22 cellular contexts compared by ENCODE assay signal in the genomic region with DNA sequence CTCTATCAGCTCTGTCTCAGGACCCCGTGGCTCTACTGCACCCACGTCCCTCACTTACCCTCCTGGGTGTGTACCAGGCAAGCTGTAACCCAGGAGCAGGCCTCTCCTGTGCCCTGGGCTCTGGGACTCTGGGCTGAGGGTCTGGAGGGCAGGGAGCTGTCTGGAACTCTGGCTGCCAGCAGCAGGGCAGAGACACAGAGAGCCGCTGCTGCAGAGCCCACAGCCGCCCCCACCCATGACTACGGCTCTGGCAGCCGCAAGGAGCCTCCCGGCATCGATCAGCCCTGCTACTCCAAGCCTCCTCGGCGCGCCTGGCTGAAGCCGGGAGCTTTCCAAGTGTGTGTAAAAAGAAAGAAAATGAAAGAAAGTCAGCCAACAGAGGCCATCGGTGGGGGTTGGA.
"Had no signal": no experiment of that assay in that cellular context is flagged by ENCODE, and none has a peak within 500 bp of the region (broad histone marks: within the 10 kb centered on the region; RNA-seq: fewer than 3 reads in every experiment).

No MANE protein-coding gene starts in this region.

- H3K36me3 ChIP-seq: adrenal gland, heart right ventricle, left lung, right atrium auricular region, suprapubic skin had no signal

- DNase-seq: activated CD4-positive, alpha-beta T cell treated with anti-CD3 and anti-CD28 coated beads, Interleukin-2, amount 50 U/mL, for 48 hours; activated effector memory CD4-positive, alpha-beta T cell treated with Interleukin-2 at 50 U/mL for 16 hours; activated naive CD4-positive, alpha-beta T cell treated with anti-CD3 and anti-CD28 coated beads, Interleukin-2, amount 50 U/mL, for 16 hours; adrenal gland; central memory CD4-positive, alpha-beta T cell; cortex of kidney; effector CD8-positive, alpha-beta T cell; foreskin fibroblast; heart right ventricle; mammary epithelial cell; natural killer cell; stimulated activated CD4-positive, alpha-beta T cell treated with anti-CD3 and anti-CD28 coated beads, Interleukin-4, amount 100 ng/mL, for 24 hours; stimulated activated naive CD4-positive, alpha-beta T cell treated with Interleukin-2 at 50 U/mL for 16 hours; T-helper 1 cell; T1000 had no signal

- H3K9me3 Mint-ChIP-seq: type B pancreatic cell had no signal

- H3K27me3 ChIP-seq: adrenal gland, right atrium auricular region had no signal

- H3K4me3 Mint-ChIP-seq: natural killer cell, type B pancreatic cell had no signal

- H3K27ac Mint-ChIP-seq: natural killer cell, progenitor cell of endocrine pancreas, type B pancreatic cell had no signal

- H3K4me1 ChIP-seq: adrenal gland, heart right ventricle, left lung, right atrium auricular region, suprapubic skin had no signal

- ATAC-seq: heart right ventricle, left lung, natural killer cell had no signal

- H3K36me3 Mint-ChIP-seq: natural killer cell, type B pancreatic cell had no signal

- H3K27ac ChIP-seq: adrenal gland, heart right ventricle, left lung, right atrium auricular region, skin epidermis, suprapubic skin, VCaP had no signal

- H3K4me3 ChIP-seq: adrenal gland, heart right ventricle, left lung, right atrium auricular region, skin epidermis, suprapubic skin had no signal
